8 cellular contexts compared by ENCODE assay signal in the genomic region with DNA sequence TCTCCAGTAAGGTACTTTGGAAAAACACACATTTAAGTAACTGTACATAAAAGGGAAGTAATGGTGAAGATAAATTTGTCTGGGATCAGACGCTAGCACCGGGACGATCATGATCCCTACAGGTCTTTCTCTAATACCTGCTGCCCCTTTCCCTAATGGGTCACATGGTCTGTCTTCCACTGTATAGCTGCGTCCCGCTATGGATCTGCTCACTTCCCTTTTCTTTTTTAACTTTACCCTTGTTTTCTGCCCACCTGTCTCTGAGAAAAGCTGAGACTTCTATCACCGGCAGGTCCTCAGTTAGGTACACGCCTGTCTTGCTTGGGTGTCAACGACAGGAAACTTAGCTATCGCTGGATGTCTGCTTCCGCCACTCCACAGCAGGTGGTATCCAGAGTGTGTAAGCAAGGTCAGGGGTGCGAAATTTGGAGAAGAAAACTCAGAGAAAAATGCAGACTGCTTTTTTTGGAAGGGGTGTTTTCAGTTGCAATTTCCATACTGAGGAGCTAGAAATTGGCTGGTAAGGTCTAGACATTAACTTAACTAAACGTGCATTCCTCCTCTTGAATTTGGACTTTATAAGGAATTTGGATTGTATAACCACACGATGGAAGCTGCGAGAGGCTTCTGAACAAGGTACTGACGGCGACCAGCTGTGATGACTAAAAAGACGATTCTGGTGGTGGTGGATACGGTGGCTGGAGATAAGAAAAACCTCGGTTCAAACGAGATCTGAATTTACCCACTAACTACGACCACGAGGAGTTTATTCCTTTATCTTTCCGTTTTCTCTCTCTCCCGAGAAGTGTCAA. TPM values are rescaled to one million over a fixed set of nuclear protein-coding genes. Genes with fewer than 3 reads are reported as not detected.
DNase-seq lines count a peak whose midpoint lies in the region; ATAC-seq and TF ChIP-seq lines count a peak whose summit lies in the region.

No MANE protein-coding gene starts in this region.

- H3K27ac ChIP-seq in breast epithelium: peak overlapping the region; percentile 91 to 97
- peak overlapping the region; percentile 93 to 95 for H3K27ac ChIP-seq in lung (ENCODE audit: low read depth in 1 of 2, low read length in 1 of 2)
- peak overlapping the region; percentile 83 to 91 for H3K27ac ChIP-seq in tibial artery

- 3 to 6% methylated on average over 24 of the region's 24 CpGs for WGBS in lung, 2 donors

- H3K36me3 ChIP-seq in breast epithelium: no peaks in the 10 kb centered on the region
- H3K36me3 ChIP-seq in lung (ENCODE audit: control insufficient read depth in 2 of 2, insufficient read depth in 2 of 2, low read length in 2 of 2): no peaks in the 10 kb centered on the region
- no peaks in the 10 kb centered on the region for H3K36me3 ChIP-seq in tibial artery

- H3K4me3 ChIP-seq in GM08714 (ENCODE audit: low read length) (peak overlapping the region; percentile 87), breast epithelium (peak overlapping the region; percentile 90 to 100 (median 92)), lung (peak overlapping the region; percentile 57), tibial artery (peak overlapping the region; percentile 75 to 98)

- H3K4me1 Mint-ChIP-seq in HFFc6 (ENCODE audit: low read depth): peaks cover 49% of the 10 kb centered on the region

- H3K27me3 ChIP-seq in breast epithelium (no peaks in the 10 kb centered on the region), lung (ENCODE audit: control insufficient read depth, insufficient read depth) (no peaks in the 10 kb centered on the region), tibial artery (no peaks in the 10 kb centered on the region)

- no peak for TF ChIP-seq POLR2A in breast epithelium (IDR thresholded peaks at IDR 0.05)

- H3K4me1 ChIP-seq in breast epithelium: peaks cover 0 to 16% of the 10 kb centered on the region in 2 donors
- H3K4me1 ChIP-seq in lung (ENCODE audit: control insufficient read depth in 2 of 2, insufficient read depth in 2 of 2, low read length in 2 of 2): peaks cover 9 to 20% of the 10 kb centered on the region in 2 donors
- H3K4me1 ChIP-seq in tibial artery: peaks cover 0 to 47% (median 29%) of the 10 kb centered on the region in 4 donors

- no peak for ATAC-seq in lung (ENCODE audit: insufficient read depth, low FRiP score)

- peak overlapping the region; percentile 96 for H3K27ac Mint-ChIP-seq in HFFc6

- H3K36me3 Mint-ChIP-seq in HFFc6 (ENCODE audit: low read depth): no peaks in the 10 kb centered on the region; the same call in 1 of the 2 replicates

- H3K9me3 Mint-ChIP-seq in HFFc6: no peaks in the 10 kb centered on the region

- peaks cover 5% of the 10 kb centered on the region for H3K27me3 Mint-ChIP-seq in HFFc6 (ENCODE audit: insufficient read depth)

- H3K4me3 Mint-ChIP-seq in HFFc6: no peak overlapping the region

- DNase-seq in HFFc6 (no peak), RKO (ENCODE audit: low spot score) (peak; percentile 14), breast epithelium (ENCODE audit: low spot score in 2 of 2) (no peak), lung (ENCODE audit: low spot score) (no peak), tibial artery (no peak), D341Med (ENCODE audit: low spot score) (no peak), islet precursor cell (no peak)

- intact Hi-C loops in breast epithelium (cut with DNase I; ENCODE audit: low total_unique reads) (no loop called here), tibial artery (cut with DNase I; ENCODE audit: low total_unique reads) (no loop called here)

- H3K9me3 ChIP-seq in breast epithelium (no peaks in the 10 kb centered on the region), lung (ENCODE audit: control insufficient read depth in 2 of 2, insufficient read depth in 1 of 2, low read length in 1 of 2) (peaks cover 0 to under 1% of the 10 kb centered on the region in 2 donors), tibial artery (no peaks in the 10 kb centered on the region)

- TF ChIP-seq CTCF in HFFc6 (IDR thresholded peaks at IDR 0.05) (no peak), breast epithelium (IDR thresholded peaks at IDR 0.05) (no peak), lung (IDR thresholded peaks at IDR 0.05; ENCODE audit: control extremely low read depth, extremely low read depth) (no peak), tibial artery (IDR thresholded peaks at IDR 0.05) (no peak)

RNA-seq across cellular contexts. Expression of gene ICE1, which starts 1.1 kb away (rescaled TPM):
- total RNA-seq in HFFc6 (2021; fragmentation: NEBNext Ultra II Directional; extraction: Animal tissue kit (Norgen Biotek cat#: 25700)): 10 to 100 TPM; 19.7 to 23.8 (median 22.2) TPM
- total RNA-seq in breast epithelium (10 to 100 TPM; 33.1 to 47.7 (median 34.1) TPM), lung (10 to 100 TPM; 21.7 to 33.3 TPM)
- polyA plus RNA-seq in lung: 1 to 10 TPM; 4.9 to 7.9 TPM
